18 cellular contexts compared by ENCODE assay signal in genomic region chr6:137036566-137037300, GRCh38. TPM values are rescaled to one million over a fixed set of nuclear protein-coding genes. Genes with fewer than 3 reads are reported as not detected.
A peak's percentile ranks its signal among the peaks of the same experiment; 100 is the strongest.
DNase-seq lines count a peak whose midpoint lies in the region; ATAC-seq and TF ChIP-seq lines count a peak whose summit lies in the region.
"Had no signal": no experiment of that assay in that cellular context is flagged by ENCODE, and none has a peak within 500 bp of the region (broad histone marks: within the 10 kb centered on the region; RNA-seq: fewer than 3 reads in every experiment).

No MANE protein-coding gene starts in this region.

- H3K9me3 ChIP-seq in mammary epithelial cell (replicated peaks; ENCODE audit: insufficient read depth, low read length) (no peaks in the 10 kb centered on the region), transverse colon (no peaks in the 10 kb centered on the region)
- H3K9me3 ChIP-seq: BLaER1 had no signal

- no peak overlapping the region for H3K4me2 ChIP-seq in mammary epithelial cell (ENCODE audit: insufficient read depth, low read depth, low read length)
- H3K4me2 ChIP-seq: BLaER1, KMS-11 had no signal

- H3K79me2 ChIP-seq in mammary epithelial cell (ENCODE audit: insufficient read depth, low read length), result no peaks in the 10 kb centered on the region

- no peaks in the 10 kb centered on the region for H3K36me3 ChIP-seq in mammary epithelial cell (ENCODE audit: insufficient read depth, low read length)
- no peaks in the 10 kb centered on the region for H3K36me3 ChIP-seq in transverse colon
- H3K36me3 ChIP-seq: BLaER1 had no signal

- no peaks in the 10 kb centered on the region for H3K4me1 ChIP-seq in mammary epithelial cell (ENCODE audit: insufficient read depth, low read length)
- H3K4me1 ChIP-seq in transverse colon, result peaks cover 0 to 15% (median 7%) of the 10 kb centered on the region in 4 donors
- H3K4me1 ChIP-seq: BLaER1 had no signal

- CTCF ChIA-PET in mammary epithelial cell (lab: Charles Lee; ENCODE audit: low non-redundant PET), result no interaction called here

- H3K9ac ChIP-seq in mammary epithelial cell (ENCODE audit: insufficient read depth, low read length), result no peak overlapping the region
- H3K9ac ChIP-seq: BLaER1, KMS-11 had no signal

- peak; percentile 80 for ATAC-seq in left colon
- ATAC-seq in GM19455 (IDR thresholded peaks at IDR 0.05; ENCODE audit: unreplicated experiment), result no peak
- ATAC-seq: Panc1 had no signal

- H3K27ac ChIP-seq in mammary epithelial cell (ENCODE audit: insufficient read depth, low read depth, low read length) (no peak overlapping the region), transverse colon (peak overlapping the region; percentile 21 to 69 (median 54))
- H3K27ac ChIP-seq: 22Rv1, BLaER1, KMS-11 had no signal

- dilution Hi-C loops in mammary epithelial cell (cut with HindIII; ENCODE audit: low sequenced_read_pairs), result no loop called here

- DNase-seq in DMS 273 (lab: John Stamatoyannopoulos, UW; ENCODE audit: unreplicated experiment), result peak; percentile 35
- no peak for DNase-seq in DMS 273 treated with DMSO at 0.1 percent for 48 hours (lab: John Stamatoyannopoulos, UW)
- peak; percentile 30 for DNase-seq in mammary epithelial cell
- DNase-seq in left colon, result peak; percentile 52 to 70
- DNase-seq in transverse colon, result peak; percentile 58
- DNase-seq in C1 segment of cervical spinal cord (lab: John Stamatoyannopoulos, UW), result no peak
- DNase-seq in posterior cingulate gyrus, result no peak
- DNase-seq: H9, MM.1S, NCI-H1105, NCI-H1694 treated with DMSO at 0.1 percent for 48 hours, NCI-H774, SHP77 treated with DMSO at 0.1 percent for 48 hours had no signal

- no peak for TF ChIP-seq POLR2A in transverse colon (IDR thresholded peaks at IDR 0.05)

- no peak for TF ChIP-seq EP300 in transverse colon (IDR thresholded peaks at IDR 0.05; ENCODE audit: low read depth)

- H3K4me3 ChIP-seq in mammary epithelial cell (replicated peaks in 1 of 3; ENCODE audit: insufficient read depth in 1 of 3, low read depth in 2 of 3, low read length in 3 of 3) (no peak overlapping the region), transverse colon (no peak overlapping the region)
- H3K4me3 ChIP-seq: BLaER1 had no signal

- WGBS in mammary epithelial cell (ENCODE audit: low coverage, missing lambda C conversion rate), result 58% methylated on average over 5 of the region's 6 CpGs
- 44 to 50% methylated on average over 2 to 6 of the region's 6 CpGs for WGBS in transverse colon (ENCODE audit: low coverage in 1 of 2), 2 donors

- H2AFZ ChIP-seq in mammary epithelial cell (ENCODE audit: low read depth, low read length), result no peak overlapping the region

- no TSS peak for BruUV-seq in mammary epithelial cell (replicated peaks; lab: Mats Ljungman, UMichigan)

- peaks cover 2% of the 10 kb centered on the region for H4K20me1 ChIP-seq in mammary epithelial cell (ENCODE audit: insufficient read depth, low read length)
- H4K20me1 ChIP-seq: BLaER1 had no signal

- H3K27me3 ChIP-seq in mammary epithelial cell (ENCODE audit: insufficient read depth, low read length) (peaks cover 18% of the 10 kb centered on the region), transverse colon (peaks cover 7% of the 10 kb centered on the region)

- intact Hi-C loops in mammary epithelial cell (cut with micrococcal nuclease), result no loop called here
- intact Hi-C loops in left colon (cut with DNase I, micrococcal nuclease), result no loop called here
- intact Hi-C loops in transverse colon (cut with DNase I; ENCODE audit: low total_unique reads), result no loop called here
- intact Hi-C loops in posterior cingulate gyrus (cut with DNase I), result no loop called here

- TF ChIP-seq CTCF in mammary epithelial cell (conservative IDR thresholded peaks at IDR 0.05 in 1 of 2, IDR thresholded peaks at IDR 0.05 in 1 of 2; ENCODE audit: extremely low read depth in 1 of 2, insufficient read depth in 1 of 2, low read depth in 1 of 2, low read length in 2 of 2) (no peak), transverse colon (IDR thresholded peaks at IDR 0.05) (no peak)

- in situ Hi-C loops in mammary epithelial cell (cut with MboI; ENCODE audit: low sequenced_read_pairs in 2 of 2) (no loop called here), transverse colon (cut with MboI; ENCODE audit: low pct_ligation_motif_present in 1 of 4, low pct_unique_long_range_greater_than_20kb in 1 of 4, low sequenced_read_pairs in 3 of 4) (no loop called here)

RNA-seq across cellular contexts. Expression of gene IL20RA, which starts 8.0 kb away (rescaled TPM):
- not detected for total RNA-seq in mammary epithelial cell
- 0.01 TPM for polyA plus RNA-seq in mammary epithelial cell
- polyA minus RNA-seq in mammary epithelial cell, result not detected
- 10 to 100 TPM; 11.8 to 13.4 TPM for total RNA-seq in left colon
- total RNA-seq in transverse colon, result 10 to 100 TPM in 2 of 4 donors, 1 to 10 TPM in 2; 7.4 to 20.5 (median 11.3) TPM

Comparison
In these comparisons a context has a peak if more than half of its experiments do, and no peak if none do; other contexts are left out.
1. DNase-seq: peak in DMS 273 (single experiment), mammary epithelial cell (single experiment), left colon (2 of 2) and transverse colon (single experiment); none in DMS 273 treated with DMSO at 0.1 percent for 48 hours (single experiment), C1 segment of cervical spinal cord (0 of 14) and posterior cingulate gyrus (0 of 10).
2. RNA of gene IL20RA, which starts 8.0 kb away (total RNA-seq): 11.8 to 13.4 TPM in left colon and 7.4 to 20.5 TPM in transverse colon; not detected in mammary epithelial cell; every median in the first group is over 4 times any median in the second.